ENCODE assay signal across 8 cellular contexts in the genomic region with DNA sequence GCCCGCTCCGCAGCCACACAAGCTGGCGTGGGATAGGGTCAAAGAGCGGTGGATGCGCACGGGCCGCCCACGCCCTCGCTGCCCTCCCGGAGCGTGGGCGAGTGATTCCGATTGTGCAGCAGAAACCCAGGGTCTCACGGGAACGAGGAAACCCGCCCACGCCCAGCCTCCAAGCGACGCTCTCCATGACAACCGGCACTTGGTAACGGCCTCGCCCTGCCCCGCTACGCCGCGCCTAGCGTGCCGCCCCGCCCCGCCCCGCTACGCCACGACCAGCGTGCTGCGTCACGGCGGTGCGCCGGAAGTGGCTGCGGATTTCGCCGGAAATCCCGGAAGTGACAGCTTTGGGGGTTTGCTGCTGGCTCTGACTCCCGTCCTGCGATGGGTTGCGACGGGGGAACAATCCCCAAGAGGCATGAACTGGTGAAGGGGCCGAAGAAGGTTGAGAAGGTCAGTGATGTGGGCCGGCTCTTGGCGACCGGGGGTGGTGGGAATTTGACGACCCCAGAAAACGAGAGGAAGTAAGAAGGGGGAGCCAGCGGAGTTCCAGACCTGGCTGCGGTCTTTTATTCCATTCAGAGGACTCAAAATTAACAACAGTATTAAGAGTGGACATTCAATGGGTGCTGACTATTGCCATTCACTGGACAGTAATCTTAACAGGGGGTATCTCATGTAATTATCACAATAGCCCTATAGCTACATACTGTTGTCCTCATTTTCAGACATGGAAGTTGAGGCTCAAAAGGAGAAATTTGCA. TPM values are rescaled to one million over a fixed set of nuclear protein-coding genes. Genes with fewer than 3 reads are reported as not detected.
DNase-seq lines count a peak whose midpoint lies in the region; ATAC-seq and TF ChIP-seq lines count a peak whose summit lies in the region.

A gene with protein sequence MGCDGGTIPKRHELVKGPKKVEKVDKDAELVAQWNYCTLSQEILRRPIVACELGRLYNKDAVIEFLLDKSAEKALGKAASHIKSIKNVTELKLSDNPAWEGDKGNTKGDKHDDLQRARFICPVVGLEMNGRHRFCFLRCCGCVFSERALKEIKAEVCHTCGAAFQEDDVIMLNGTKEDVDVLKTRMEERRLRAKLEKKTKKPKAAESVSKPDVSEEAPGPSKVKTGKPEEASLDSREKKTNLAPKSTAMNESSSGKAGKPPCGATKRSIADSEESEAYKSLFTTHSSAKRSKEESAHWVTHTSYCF (plus strand): TSS at position 311 of the 760 bp plus-strand sequence. CDS start 71 bp downstream, at position 382.

- H3K4me1 ChIP-seq in upper lobe of left lung, result peaks cover 14 to 29% (median 17%) of the 10 kb centered on the region in 4 donors

- peak; percentile 93 for ATAC-seq in HG02870 (IDR thresholded peaks at IDR 0.05; ENCODE audit: unreplicated experiment)
- ATAC-seq in left cardiac atrium, result peak; percentile 100
- peak; percentile 98 to 100 for ATAC-seq in upper lobe of left lung (ENCODE audit: low FRiP score in 2 of 2)

- H3K27me3 ChIP-seq in upper lobe of left lung, result no peaks in the 10 kb centered on the region

- peak; percentile 95 for DNase-seq in NCI-H146 (lab: John Stamatoyannopoulos, UW)
- peak; percentile 93 for DNase-seq in amniotic epithelial cell (ENCODE audit: low read depth)
- DNase-seq in left cardiac atrium, result peak; percentile 96
- DNase-seq in posterior vena cava (ENCODE audit: low spot score), result peak; percentile 99
- peak; percentile 91 to 100 for DNase-seq in upper lobe of left lung

- TF ChIP-seq CTCF in upper lobe of left lung (IDR thresholded peaks at IDR 0.05), result peak in 2 of 6 experiments; percentile 16 to 22

- WGBS in upper lobe of left lung, 2 donors, result 0% methylated on average over 31 to 34 of the region's 55 CpGs

- peak in 2 of 4 donors; percentile 66 to 86 for TF ChIP-seq EP300 in upper lobe of left lung (IDR thresholded peaks at IDR 0.05)

- intact Hi-C loops in T-helper 1 cell treated with Interleukin-12 subunit alpha and Interleukin-12 subunit beta and Interleukin-4 antibody, amounts not matched to agents 30 ng/mL and 1 ng/mL, for 36 hours (cut with micrococcal nuclease), result loop anchor here (1.0 to 5.0 kb wide), 8 partner anchors 28 to 1839 kb away; a partner anchor contains a TSS
- intact Hi-C loops in left cardiac atrium (cut with DNase I) (loop anchor here in 1 of 2 donors (5.0 kb wide), 1 partner anchor 66 kb away; no protein-coding TSS in a partner anchor), posterior vena cava (cut with DNase I) (loop anchor here (10.0 kb wide), 2 partner anchors 64 to 74 kb away; a partner anchor contains a TSS)

- H3K4me3 ChIP-seq in upper lobe of left lung, result peak within 1 kb of the TSS; percentile 72 to 91 (median 78)

- H3K9me3 ChIP-seq in upper lobe of left lung, result no peaks in the 10 kb centered on the region

- TF ChIP-seq POLR2A in GM15510 (IDR thresholded peaks at IDR 0.05; ENCODE audit: borderline replicate concordance, extremely low read depth, insufficient read length) (peak; percentile 82), upper lobe of left lung (IDR thresholded peaks at IDR 0.05) (peak; percentile 7 to 79 (median 40))

- peak within 1 kb of the TSS; percentile 86 to 95 (median 88) for H3K27ac ChIP-seq in upper lobe of left lung

- H3K36me3 ChIP-seq in upper lobe of left lung, result peaks cover 0 to 20% (median 7%) of the 10 kb centered on the region in 4 donors

RNA-seq across cellular contexts. Expression of the gene that starts here (rescaled TPM):
- total RNA-seq in T-helper 1 cell treated with Interleukin-12 subunit alpha and Interleukin-12 subunit beta and Interleukin-4 antibody, amounts not matched to agents 30 ng/mL and 1 ng/mL, for 36 hours, result 131 and 132 TPM in 2 replicates
- total RNA-seq in left cardiac atrium (10 to 100 TPM; 68.6 to 73.2 TPM), posterior vena cava (10 to 100 TPM; 68.2 to 68.7 TPM), upper lobe of left lung (10 to 100 TPM; 35.6 to 87.8 (median 63.5) TPM)

Comparison
In these comparisons a context has a peak if more than half of its experiments do, and no peak if none do; other contexts are left out.
1. Peak in every context shown above with its lines: DNase-seq, ATAC-seq, H3K4me3 ChIP-seq and H3K27ac ChIP-seq.